ENCODE assay signal across 39 cellular contexts in the genomic region with DNA sequence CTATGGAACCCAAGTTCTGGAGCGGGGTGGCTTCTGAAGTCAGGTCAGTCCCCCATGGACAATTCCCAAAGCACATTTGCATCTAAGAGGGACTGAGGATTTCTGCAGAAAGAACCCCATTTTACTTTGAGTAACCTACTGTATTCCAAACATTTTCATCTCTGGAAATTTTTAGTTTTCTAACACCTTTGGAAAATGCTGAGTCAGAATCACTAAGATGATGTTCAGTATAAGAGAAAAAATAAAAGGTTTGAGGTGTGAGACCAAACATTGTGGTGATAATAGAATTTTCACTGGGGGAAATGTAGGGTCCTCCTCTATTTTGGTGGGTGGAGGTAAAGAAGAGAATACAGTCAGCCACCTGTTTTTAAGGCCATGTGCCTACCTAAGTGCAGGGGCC.
"Had no signal": no experiment of that assay in that cellular context is flagged by ENCODE, and none has a peak within 500 bp of the region (broad histone marks: within the 10 kb centered on the region; RNA-seq: fewer than 3 reads in every experiment).

No MANE protein-coding gene starts in this region.

- H3K4me3 ChIP-seq: adrenal gland, breast epithelium, cardiac muscle cell, coronary artery, dorsolateral prefrontal cortex had no signal

- DNase-seq: activated B cell treated with CpG ODN at 0.5 μM for 24 hours; activated CD4-positive, alpha-beta T cell treated with anti-CD3 and anti-CD28 coated beads for 48 hours; activated CD4-positive, alpha-beta T cell treated with anti-CD3 and anti-CD28 coated beads, Interleukin-2, amount 50 U/mL, for 1 hour; activated CD4-positive, alpha-beta T cell treated with anti-CD3 and anti-CD28 coated beads, Interleukin-2, amount 50 U/mL, for 48 hours; activated CD8-positive, alpha-beta memory T cell treated with anti-CD3 and anti-CD28 coated beads, Interleukin-2, amount 10 ng/mL, durations not matched to agents 7 days and 5 days; activated CD8-positive, alpha-beta memory T cell treated with anti-CD3 and anti-CD28 coated beads, Interleukin-2, amount 50 U/mL, for 4 hours; activated CD8-positive, alpha-beta T cell treated with anti-CD3 and anti-CD28 coated beads for 36 hours; activated effector memory CD4-positive, alpha-beta T cell treated with anti-CD3 and anti-CD28 coated beads, Interleukin-2, amount 50 U/mL, for 16 hours; activated naive CD4-positive, alpha-beta T cell treated with anti-CD3 and anti-CD28 coated beads for 36 hours; activated naive CD8-positive, alpha-beta T cell treated with anti-CD3 and anti-CD28 coated beads for 36 hours; activated naive CD8-positive, alpha-beta T cell treated with anti-CD3 and anti-CD28 coated beads, Interleukin-2, amount 50 U/mL, for 24 hours; activated T-cell treated with anti-CD3 and anti-CD28 coated beads, Interleukin-2, amount 50 U/mL, for 1 hour; activated T-cell treated with anti-CD3 and anti-CD28 coated beads, Interleukin-2, amount 50 U/mL, for 48 hours; adrenal gland; amygdala; aorta; central memory CD4-positive, alpha-beta T cell; cerebellar nuclear complex; dorsolateral prefrontal cortex; effector memory CD4-positive, alpha-beta T cell; endodermal cell; foreskin fibroblast; head of caudate nucleus; T-helper 1 cell; T-helper 17 cell; T1000; WERI-Rb-1 had no signal

- H3K27ac ChIP-seq: adrenal gland, breast epithelium, cardiac muscle cell, coronary artery, dorsolateral prefrontal cortex, WERI-Rb-1 had no signal

- FAIRE-seq: frontal cortex had no signal

- H3K27ac Mint-ChIP-seq: activated B cell treated with CpG ODN at 0.5 μM for 24 hours; activated CD8-positive, alpha-beta memory T cell treated with anti-CD3 and anti-CD28 coated beads, Interleukin-2, amount 10 ng/mL, durations not matched to agents 7 days and 5 days; activated CD8-positive, alpha-beta T cell treated with anti-CD3 and anti-CD28 coated beads for 36 hours; activated naive CD4-positive, alpha-beta T cell treated with anti-CD3 and anti-CD28 coated beads for 36 hours; activated naive CD4-positive, alpha-beta T cell treated with anti-CD3 and anti-CD28 coated beads, Interleukin-2, amount 50 U/mL, for 24 hours; activated naive CD8-positive, alpha-beta T cell treated with anti-CD3 and anti-CD28 coated beads for 36 hours; activated naive CD8-positive, alpha-beta T cell treated with anti-CD3 and anti-CD28 coated beads, Interleukin-2, amount 50 U/mL, for 24 hours; activated T-helper 1 cell treated with anti-CD3 and anti-CD28 coated beads, Interleukin-12 subunit alpha, Interleukin-12 subunit beta, Interleukin-2, Interleukin-4 antibody, amounts not matched to agents 30 ng/mL and 10 ng/mL and 1 ng/mL, durations not matched to agents 14 hours and 24 hours and 36 hours; activated T-helper 2 cell treated with anti-CD3 and anti-CD28 coated beads, Interferon-gamma antibody, Interleukin-2, Interleukin-4, amounts not matched to agents 10 μg/mL and 5 μg/mL and 100 μg/mL, durations not matched to agents 14 hours and 24 hours and 36 hours; dendritic cell treated with granulocyte-macrophage colony-stimulating factor and Interleukin-4, amounts not matched to agents 40 ng/mL and 50 ng/mL, for 4 days; endodermal cell; T-helper 17 cell; T-helper 2 cell treated with Interferon-gamma antibody and Interleukin-4, amounts not matched to agents 5 μg/mL and 100 μg/mL, for 36 hours had no signal

- H3K27me3 ChIP-seq: adrenal gland, breast epithelium, cardiac muscle cell had no signal

- H3K4me1 ChIP-seq: breast epithelium had no signal

- H3K36me3 Mint-ChIP-seq: activated CD8-positive, alpha-beta memory T cell treated with anti-CD3 and anti-CD28 coated beads, Interleukin-2, amount 10 ng/mL, durations not matched to agents 7 days and 5 days; activated naive CD4-positive, alpha-beta T cell treated with anti-CD3 and anti-CD28 coated beads, Interleukin-2, amount 50 U/mL, for 24 hours; activated naive CD8-positive, alpha-beta T cell treated with anti-CD3 and anti-CD28 coated beads for 36 hours; brain had no signal

- H3K9me3 Mint-ChIP-seq: activated B cell treated with CpG ODN at 0.5 μM for 24 hours; activated CD8-positive, alpha-beta T cell treated with anti-CD3 and anti-CD28 coated beads for 36 hours; activated naive CD4-positive, alpha-beta T cell treated with anti-CD3 and anti-CD28 coated beads for 36 hours; activated naive CD4-positive, alpha-beta T cell treated with anti-CD3 and anti-CD28 coated beads, Interleukin-2, amount 50 U/mL, for 24 hours; activated naive CD8-positive, alpha-beta T cell treated with anti-CD3 and anti-CD28 coated beads for 36 hours; activated naive CD8-positive, alpha-beta T cell treated with anti-CD3 and anti-CD28 coated beads, Interleukin-2, amount 50 U/mL, for 24 hours; activated T-helper 1 cell treated with anti-CD3 and anti-CD28 coated beads, Interleukin-12 subunit alpha, Interleukin-12 subunit beta, Interleukin-2, Interleukin-4 antibody, amounts not matched to agents 30 ng/mL and 10 ng/mL and 1 ng/mL, durations not matched to agents 14 hours and 24 hours and 36 hours; activated T-helper 2 cell treated with anti-CD3 and anti-CD28 coated beads, Interferon-gamma antibody, Interleukin-2, Interleukin-4, amounts not matched to agents 10 μg/mL and 5 μg/mL and 100 μg/mL, durations not matched to agents 14 hours and 24 hours and 36 hours; dendritic cell treated with granulocyte-macrophage colony-stimulating factor and Interleukin-4, amounts not matched to agents 40 ng/mL and 50 ng/mL, for 4 days; endodermal cell; T-helper 2 cell treated with Interferon-gamma antibody and Interleukin-4, amounts not matched to agents 5 μg/mL and 100 μg/mL, for 36 hours had no signal

- H3K36me3 ChIP-seq: adrenal gland, breast epithelium, cardiac muscle cell, WERI-Rb-1 had no signal

- H3K4me1 Mint-ChIP-seq: activated B cell treated with CpG ODN at 0.5 μM for 24 hours; activated CD8-positive, alpha-beta memory T cell treated with anti-CD3 and anti-CD28 coated beads, Interleukin-2, amount 10 ng/mL, durations not matched to agents 7 days and 5 days; activated naive CD4-positive, alpha-beta T cell treated with anti-CD3 and anti-CD28 coated beads, Interleukin-2, amount 50 U/mL, for 24 hours; activated naive CD8-positive, alpha-beta T cell treated with anti-CD3 and anti-CD28 coated beads for 36 hours; activated naive CD8-positive, alpha-beta T cell treated with anti-CD3 and anti-CD28 coated beads, Interleukin-2, amount 50 U/mL, for 24 hours; endodermal cell; T-helper 17 cell had no signal

- H3K27me3 Mint-ChIP-seq: dendritic cell treated with granulocyte-macrophage colony-stimulating factor and Interleukin-4, amounts not matched to agents 40 ng/mL and 50 ng/mL, for 4 days had no signal

- H3K9me3 ChIP-seq: adrenal gland, breast epithelium had no signal

- ATAC-seq: activated CD4-positive, CD25-positive, alpha-beta regulatory T cell treated with anti-CD3 and anti-CD28 coated beads, Interleukin-2, amount 50 U/mL, for 24 hours; activated CD8-positive, alpha-beta memory T cell treated with anti-CD3 and anti-CD28 coated beads, Interleukin-2, amount 10 ng/mL, durations not matched to agents 7 days and 5 days; activated CD8-positive, alpha-beta T cell treated with anti-CD3 and anti-CD28 coated beads for 36 hours; activated naive CD8-positive, alpha-beta T cell treated with anti-CD3 and anti-CD28 coated beads, Interleukin-2, amount 50 U/mL, for 24 hours; esophagus mucosa; T-helper 17 cell had no signal

- H3K4me3 Mint-ChIP-seq: activated B cell treated with CpG ODN at 0.5 μM for 24 hours; activated CD8-positive, alpha-beta memory T cell treated with anti-CD3 and anti-CD28 coated beads, Interleukin-2, amount 10 ng/mL, durations not matched to agents 7 days and 5 days; activated CD8-positive, alpha-beta T cell treated with anti-CD3 and anti-CD28 coated beads for 36 hours; activated naive CD4-positive, alpha-beta T cell treated with anti-CD3 and anti-CD28 coated beads for 36 hours; activated naive CD4-positive, alpha-beta T cell treated with anti-CD3 and anti-CD28 coated beads, Interleukin-2, amount 50 U/mL, for 24 hours; activated naive CD8-positive, alpha-beta T cell treated with anti-CD3 and anti-CD28 coated beads for 36 hours; activated naive CD8-positive, alpha-beta T cell treated with anti-CD3 and anti-CD28 coated beads, Interleukin-2, amount 50 U/mL, for 24 hours; activated T-helper 1 cell treated with anti-CD3 and anti-CD28 coated beads, Interleukin-12 subunit alpha, Interleukin-12 subunit beta, Interleukin-2, Interleukin-4 antibody, amounts not matched to agents 30 ng/mL and 10 ng/mL and 1 ng/mL, durations not matched to agents 14 hours and 24 hours and 36 hours; brain; dendritic cell treated with granulocyte-macrophage colony-stimulating factor and Interleukin-4, amounts not matched to agents 40 ng/mL and 50 ng/mL, for 4 days; endodermal cell; T-helper 17 cell; T-helper 2 cell treated with Interferon-gamma antibody and Interleukin-4, amounts not matched to agents 5 μg/mL and 100 μg/mL, for 36 hours had no signal
